In genomic region chr19:640156-640548, GRCh38 we compare ENCODE assay signal across 11 cellular contexts. TPM values are rescaled to one million over a fixed set of nuclear protein-coding genes. Genes with fewer than 3 reads are reported as not detected.
DNase-seq lines count a peak whose midpoint lies in the region; ATAC-seq, FAIRE-seq and TF ChIP-seq lines count a peak whose summit lies in the region.
"Had no signal": no experiment of that assay in that cellular context is flagged by ENCODE, and none has a peak within 500 bp of the region (broad histone marks: within the 10 kb centered on the region; RNA-seq: fewer than 3 reads in every experiment).

No MANE protein-coding gene starts in this region.

- H3K27ac ChIP-seq in AG04450 (ENCODE audit: low read depth, low read length) (no peak overlapping the region), HUES64 (ENCODE audit: low read depth, low read length) (no peak overlapping the region), trophoblast cell (ENCODE audit: low read depth, low read length) (no peak overlapping the region), SJCRH30 (no peak overlapping the region)
- H3K27ac ChIP-seq: HL-60 had no signal

- H3K9me3 Mint-ChIP-seq in dendritic cell treated with granulocyte-macrophage colony-stimulating factor and Interleukin-4, amounts not matched to agents 40 ng/mL and 50 ng/mL, for 4 days, result no peaks in the 10 kb centered on the region
- H3K9me3 Mint-ChIP-seq: mesothelial cell of epicardium had no signal

- H3K27ac Mint-ChIP-seq in dendritic cell treated with granulocyte-macrophage colony-stimulating factor and Interleukin-4, amounts not matched to agents 40 ng/mL and 50 ng/mL, for 4 days, result no peak overlapping the region
- H3K27ac Mint-ChIP-seq: mesothelial cell of epicardium had no signal

- H3K4me1 Mint-ChIP-seq in dendritic cell treated with granulocyte-macrophage colony-stimulating factor and Interleukin-4, amounts not matched to agents 40 ng/mL and 50 ng/mL, for 4 days (ENCODE audit: low read depth), result peaks cover 13% of the 10 kb centered on the region

- H3K4ac ChIP-seq in trophoblast cell (ENCODE audit: low read depth, low read length), result no peak overlapping the region

- intact Hi-C loops in dendritic cell treated with granulocyte-macrophage colony-stimulating factor and Interleukin-4, amounts not matched to agents 40 ng/mL and 50 ng/mL, for 4 days (cut with micrococcal nuclease), result no loop called here

- no peak overlapping the region for H2BK5ac ChIP-seq in trophoblast cell (ENCODE audit: low read depth, low read length, poor library complexity)

- no peak overlapping the region for H3K23ac ChIP-seq in trophoblast cell (ENCODE audit: low read length)

- peak overlapping the region; percentile 88 for H3K4me2 ChIP-seq in trophoblast cell (ENCODE audit: low read length)

- POLR2A ChIA-PET in AG04450 (lab: Yijun Ruan, JAX), result no interaction called here

- H2BK120ac ChIP-seq in trophoblast cell (ENCODE audit: insufficient read depth, low read length, poor library complexity), result no peak overlapping the region

- no peak overlapping the region for H2AFZ ChIP-seq in trophoblast cell (ENCODE audit: insufficient read depth, low read length, poor library complexity)

- H3K4me3 ChIP-seq in AG04450 (ENCODE audit: low read depth, low read length) (peak overlapping the region; percentile 48; the same call in 1 of the 2 replicates), HUES64 (ENCODE audit: low read length) (peak overlapping the region; percentile 47; the same call in 1 of the 2 replicates), trophoblast cell (ENCODE audit: low read depth, low read length) (peak overlapping the region; percentile 14), SJCRH30 (no peak overlapping the region)

- H4K8ac ChIP-seq in trophoblast cell (ENCODE audit: low read depth, low read length), result no peak overlapping the region

- no peak overlapping the region for H4K12ac ChIP-seq in trophoblast cell (ENCODE audit: low read depth, low read length)

- no peak for ATAC-seq in GM19467 (IDR thresholded peaks at IDR 0.05; ENCODE audit: unreplicated experiment)

- H3K79me1 ChIP-seq in trophoblast cell (ENCODE audit: low read length), result no peaks in the 10 kb centered on the region

- H4K91ac ChIP-seq in trophoblast cell (ENCODE audit: low read depth, low read length), result no peak overlapping the region

- peaks cover 17% of the 10 kb centered on the region for H3K36me3 Mint-ChIP-seq in dendritic cell treated with granulocyte-macrophage colony-stimulating factor and Interleukin-4, amounts not matched to agents 40 ng/mL and 50 ng/mL, for 4 days (ENCODE audit: low read depth)

- no peak for DNase-seq in AG04450 (ENCODE audit: low read depth, low spot score)
- no peak for DNase-seq in trophoblast cell
- no peak for DNase-seq in RCC 7860 (ENCODE audit: low spot score)
- DNase-seq in NCI-H2196 treated with DMSO at 0.1 percent for 48 hours (lab: John Stamatoyannopoulos, UW; ENCODE audit: unreplicated experiment), result no peak
- no peak for DNase-seq in SJCRH30

- no peak overlapping the region for H2BK12ac ChIP-seq in trophoblast cell (ENCODE audit: low read length)

- H3K9me3 ChIP-seq in AG04450 (ENCODE audit: control insufficient read depth, insufficient read depth, low read length) (no peaks in the 10 kb centered on the region; the same call in 1 of the 2 replicates), HUES64 (ENCODE audit: insufficient read depth, low read depth, low read length) (no peaks in the 10 kb centered on the region), trophoblast cell (ENCODE audit: insufficient read depth, low read depth, low read length) (peaks cover 4% of the 10 kb centered on the region), SJCRH30 (replicated peaks) (no peaks in the 10 kb centered on the region)

- H3K4me1 ChIP-seq in HUES64 (ENCODE audit: insufficient read depth, low read length) (no peaks in the 10 kb centered on the region), trophoblast cell (ENCODE audit: control insufficient read depth in 1 of 2, insufficient read depth in 2 of 2, low read length in 2 of 2) (peaks cover 5 to 10% of the 10 kb centered on the region in 2 experiments), SJCRH30 (no peaks in the 10 kb centered on the region)

- no peaks in the 10 kb centered on the region for H3K27me3 ChIP-seq in AG04450 (ENCODE audit: control insufficient read depth, insufficient read depth, low read length)
- peaks cover 30% of the 10 kb centered on the region for H3K27me3 ChIP-seq in HUES64 (ENCODE audit: insufficient read depth, low read length)
- H3K27me3 ChIP-seq in trophoblast cell (ENCODE audit: insufficient read depth, low read length), result no peaks in the 10 kb centered on the region
- no peaks in the 10 kb centered on the region for H3K27me3 ChIP-seq in SJCRH30

- WGBS in HUES64, result 46% methylated on average over 25 of the region's 25 CpGs
- no CpG with 5 or more reads among the region's 25 CpGs for WGBS in trophoblast cell (ENCODE audit: extremely low coverage, insufficient coverage, insufficient read length)

- H2AK5ac ChIP-seq in trophoblast cell (ENCODE audit: low read length), result no peak overlapping the region

- H3K27me3 Mint-ChIP-seq in dendritic cell treated with granulocyte-macrophage colony-stimulating factor and Interleukin-4, amounts not matched to agents 40 ng/mL and 50 ng/mL, for 4 days, result peaks cover 45% of the 10 kb centered on the region

- H3K14ac ChIP-seq in trophoblast cell (ENCODE audit: low read length), result no peak overlapping the region

- FAIRE-seq in RCC 7860 (lab: Jason Lieb, UNC), result no peak

- TF ChIP-seq CTCF in AG04450 (IDR thresholded peaks at IDR 0.05; ENCODE audit: low read depth, low read length), result no peak

- peak overlapping the region; percentile 65 for H3K4me3 Mint-ChIP-seq in dendritic cell treated with granulocyte-macrophage colony-stimulating factor and Interleukin-4, amounts not matched to agents 40 ng/mL and 50 ng/mL, for 4 days

- CTCF ChIA-PET in AG04450 (lab: Charles Lee), result no interaction called here

- H3K18ac ChIP-seq in trophoblast cell (ENCODE audit: low read length), result no peak overlapping the region

- H3K36me3 ChIP-seq in HUES64 (ENCODE audit: insufficient read depth, low read length) (0 out of 2 replicates have a peak, but pooled peaks cover 6% of the 10 kb centered on the region), trophoblast cell (ENCODE audit: control insufficient read depth in 1 of 2, insufficient read depth in 2 of 2, low read length in 2 of 2) (peaks cover 12 to 18% of the 10 kb centered on the region in 2 experiments), SJCRH30 (peaks cover 7% of the 10 kb centered on the region; the same call in 1 of the 2 replicates)

- H3K79me2 ChIP-seq in trophoblast cell (ENCODE audit: control insufficient read depth, insufficient read depth, low read length, poor library complexity), result no peaks in the 10 kb centered on the region

- H3K9ac ChIP-seq in HUES64 (ENCODE audit: low read depth, low read length), result no peak overlapping the region
- H3K9ac ChIP-seq in trophoblast cell (ENCODE audit: low read length), result no peak overlapping the region

RNA-seq across cellular contexts. Expression of gene FGF22, which starts 0.5 kb away (rescaled TPM):
- not detected in 2 replicates for polyA plus RNA-seq in AG04450 (2011; rRNA removed)
- polyA minus RNA-seq in AG04450 (2011; rRNA and poly(A)+ RNA removed), result not detected in 2 replicates
- polyA plus RNA-seq in HUES64 (2013, experiment 1 of 2), result 0.50 TPM
- polyA plus RNA-seq in HUES64 (2013, experiment 2 of 2), result 0.25 TPM
- 0.47 and 0.48 TPM in 2 replicates for polyA plus RNA-seq in trophoblast cell (2013)
- not detected in 2 replicates for total RNA-seq in SJCRH30 (2014; rRNA removed; shearing (Covaris generic))
- polyA plus RNA-seq: CD14-positive monocyte had no signal

RNA-seq across cellular contexts. Expression of gene POLRMT, which starts 6.8 kb away (rescaled TPM):
- polyA plus RNA-seq in AG04450 (2011; rRNA removed), result 15.5 and 21.1 TPM in 2 replicates
- polyA minus RNA-seq in AG04450 (2011; rRNA and poly(A)+ RNA removed), result 40.1 and 63.1 TPM in 2 replicates
- 49.8 TPM for polyA plus RNA-seq in HUES64 (2013, experiment 1 of 2)
- 46.2 TPM for polyA plus RNA-seq in HUES64 (2013, experiment 2 of 2)
- polyA plus RNA-seq in trophoblast cell (2013), result 35.6 and 40.7 TPM in 2 replicates
- total RNA-seq in SJCRH30 (2014; rRNA removed; shearing (Covaris generic)), result 27.0 and 29.6 TPM in 2 replicates

RNA-seq across cellular contexts. Expression of gene RNF126, which starts 22.9 kb away (rescaled TPM):
- 1.7 and 3.1 TPM in 2 replicates for polyA plus RNA-seq in AG04450 (2011; rRNA removed)
- 1.7 and 2.0 TPM in 2 replicates for polyA minus RNA-seq in AG04450 (2011; rRNA and poly(A)+ RNA removed)
- polyA plus RNA-seq in HUES64 (2013, experiment 1 of 2), result 56.4 TPM
- polyA plus RNA-seq in HUES64 (2013, experiment 2 of 2), result 56.4 TPM
- 70.7 and 73.5 TPM in 2 replicates for polyA plus RNA-seq in trophoblast cell (2013)
- 37.6 and 38.8 TPM in 2 replicates for total RNA-seq in SJCRH30 (2014; rRNA removed; shearing (Covaris generic))

RNA-seq across cellular contexts. Expression of gene FSTL3, which starts 36.0 kb away (rescaled TPM):
- 21.2 and 23.2 TPM in 2 replicates for polyA plus RNA-seq in AG04450 (2011; rRNA removed)
- 12.7 and 12.8 TPM in 2 replicates for polyA minus RNA-seq in AG04450 (2011; rRNA and poly(A)+ RNA removed)
- 5.0 TPM for polyA plus RNA-seq in HUES64 (2013, experiment 1 of 2)
- 5.1 TPM for polyA plus RNA-seq in HUES64 (2013, experiment 2 of 2)
- polyA plus RNA-seq in trophoblast cell (2013), result 15.0 and 16.0 TPM in 2 replicates
- 6.5 and 8.0 TPM in 2 replicates for total RNA-seq in SJCRH30 (2014; rRNA removed; shearing (Covaris generic))

RNA-seq across cellular contexts. Expression of gene HCN2, which starts 50.5 kb away (rescaled TPM):
- 0.33 and 0.58 TPM in 2 replicates for polyA plus RNA-seq in AG04450 (2011; rRNA removed)
- 1.2 and 2.1 TPM in 2 replicates for polyA minus RNA-seq in AG04450 (2011; rRNA and poly(A)+ RNA removed)
- polyA plus RNA-seq in HUES64 (2013, experiment 1 of 2), result 0.85 TPM
- 1.7 TPM for polyA plus RNA-seq in HUES64 (2013, experiment 2 of 2)
- 0.73 and 0.79 TPM in 2 replicates for polyA plus RNA-seq in trophoblast cell (2013)
- 0.14 and 0.30 TPM in 2 replicates for total RNA-seq in SJCRH30 (2014; rRNA removed; shearing (Covaris generic))
- polyA plus RNA-seq: CD14-positive monocyte had no signal
